19 cellular contexts compared by ENCODE assay signal in genomic region chr5:135486679-135487395, GRCh38. TPM values are rescaled to one million over a fixed set of nuclear protein-coding genes. Genes with fewer than 3 reads are reported as not detected.
"Had no signal": no experiment of that assay in that cellular context is flagged by ENCODE, and none has a peak within 500 bp of the region (broad histone marks: within the 10 kb centered on the region; RNA-seq: fewer than 3 reads in every experiment).

No MANE protein-coding gene starts in this region.

- H3K27ac ChIP-seq: brain microvascular endothelial cell, dorsolateral prefrontal cortex, esophagus muscularis mucosa, lower lobe of right lung, prostate gland, sigmoid colon had no signal

- H3K36me3 ChIP-seq: brain microvascular endothelial cell, esophagus muscularis mucosa, lower lobe of right lung, prostate gland, sigmoid colon had no signal

- ATAC-seq: activated T-helper 17 cell treated with anti-CD3 and anti-CD28 coated beads, Interleukin-2, amount 50 U/mL, for 72 hours had no signal

- FAIRE-seq: endometrium had no signal

- H3K4me1 ChIP-seq: prostate gland had no signal

- DNase-seq: activated CD4-positive, alpha-beta T cell treated with anti-CD3 and anti-CD28 coated beads, Interleukin-2, amount 10 ng/mL, durations not matched to agents 7 days and 5 days; activated CD4-positive, CD25-positive, alpha-beta regulatory T cell; activated CD8-positive, alpha-beta memory T cell treated with anti-CD3 and anti-CD28 coated beads for 24 hours; amygdala; brain microvascular endothelial cell; dorsolateral prefrontal cortex; immature natural killer cell; lower lobe of right lung; midbrain; sigmoid colon; stimulated activated CD4-positive, alpha-beta T cell treated with anti-CD3 and anti-CD28 coated beads, Interleukin-2, amount 100 ng/mL, for 24 hours; stimulated activated naive CD4-positive, alpha-beta T cell treated with Interleukin-2 at 50 U/mL for 16 hours; T-helper 1 cell; trophoblast cell had no signal

- H3K9me3 ChIP-seq: esophagus muscularis mucosa, lower lobe of right lung, prostate gland, sigmoid colon had no signal

- H3K4me3 ChIP-seq: dorsolateral prefrontal cortex, esophagus muscularis mucosa, lower lobe of right lung, prostate gland, sigmoid colon had no signal

RNA-seq across cellular contexts. Expression of gene TIFAB, which starts 34.7 kb away (rescaled TPM):
- total RNA-seq: activated CD4-positive, alpha-beta T cell treated with anti-CD3 and anti-CD28 coated beads, Interleukin-2, amount 10 ng/mL, durations not matched to agents 7 days and 5 days; activated T-helper 17 cell treated with anti-CD3 and anti-CD28 coated beads, Interleukin-2, amount 50 U/mL, for 72 hours; esophagus muscularis mucosa; fibroblast of villous mesenchyme; prostate gland; sigmoid colon had no signal

RNA-seq across cellular contexts. Expression of gene DCANP1, which starts 39.7 kb away (rescaled TPM):
- total RNA-seq: activated CD4-positive, alpha-beta T cell treated with anti-CD3 and anti-CD28 coated beads, Interleukin-2, amount 10 ng/mL, durations not matched to agents 7 days and 5 days; activated T-helper 17 cell treated with anti-CD3 and anti-CD28 coated beads, Interleukin-2, amount 50 U/mL, for 72 hours; fibroblast of villous mesenchyme; lower lobe of right lung; prostate gland; sigmoid colon had no signal

RNA-seq across cellular contexts. Expression of gene NEUROG1, which starts 48.9 kb away (rescaled TPM):
- total RNA-seq: activated CD4-positive, alpha-beta T cell treated with anti-CD3 and anti-CD28 coated beads, Interleukin-2, amount 10 ng/mL, durations not matched to agents 7 days and 5 days; activated T-helper 17 cell treated with anti-CD3 and anti-CD28 coated beads, Interleukin-2, amount 50 U/mL, for 72 hours; dorsolateral prefrontal cortex; esophagus muscularis mucosa; fibroblast of villous mesenchyme; lower lobe of right lung; prostate gland; sigmoid colon had no signal
